ENCODE assay signal across 1 cellular context in genomic region chr6:48113130-48113529, GRCh38.
TF ChIP-seq lines count a peak whose summit lies in the region.

No MANE protein-coding gene starts in this region.

TF ChIP-seq in IMR-90, 13 proteins besides CTCF, POLR2A, EP300 and RAD21:
- no peak for TF ChIP-seq NFE2L2 (IDR thresholded peaks at IDR 0.05; ENCODE audit: low read depth, low read length)
- TF ChIP-seq SMC3 (IDR thresholded peaks at IDR 0.05; ENCODE audit: low read depth, low read length), result no peak
- no peak for TF ChIP-seq MAFK (IDR thresholded peaks at IDR 0.05; ENCODE audit: low read depth, low read length)
- no peak for TF ChIP-seq MXI1 (IDR thresholded peaks at IDR 0.05; ENCODE audit: borderline replicate concordance, low read depth, low read length)
- TF ChIP-seq MAZ (IDR thresholded peaks at IDR 0.05; ENCODE audit: borderline replicate concordance, low read depth, low read length), result no peak
- no peak for TF ChIP-seq RCOR1 (IDR thresholded peaks at IDR 0.05; ENCODE audit: insufficient replicate concordance, low read length)
- no peak for TF ChIP-seq BHLHE40 (IDR thresholded peaks at IDR 0.05; ENCODE audit: low read depth, low read length)
- no peak for TF ChIP-seq RFX5 (IDR thresholded peaks at IDR 0.05; ENCODE audit: low read depth, low read length)
- no peak for TF ChIP-seq FOS (IDR thresholded peaks at IDR 0.05; ENCODE audit: low read depth, low read length)
- no peak for TF ChIP-seq CHD1 (IDR thresholded peaks at IDR 0.05; ENCODE audit: low read depth, low read length)
- no peak for TF ChIP-seq ELK1 (IDR thresholded peaks at IDR 0.05; ENCODE audit: borderline replicate concordance, low read depth, low read length)
- no peak for TF ChIP-seq CEBPB (IDR thresholded peaks at IDR 0.05; ENCODE audit: low read depth, low read length)
- TF ChIP-seq, protein P1, sequence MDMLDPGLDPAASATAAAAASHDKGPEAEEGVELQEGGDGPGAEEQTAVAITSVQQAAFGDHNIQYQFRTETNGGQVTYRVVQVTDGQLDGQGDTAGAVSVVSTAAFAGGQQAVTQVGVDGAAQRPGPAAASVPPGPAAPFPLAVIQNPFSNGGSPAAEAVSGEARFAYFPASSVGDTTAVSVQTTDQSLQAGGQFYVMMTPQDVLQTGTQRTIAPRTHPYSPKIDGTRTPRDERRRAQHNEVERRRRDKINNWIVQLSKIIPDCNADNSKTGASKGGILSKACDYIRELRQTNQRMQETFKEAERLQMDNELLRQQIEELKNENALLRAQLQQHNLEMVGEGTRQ (IDR thresholded peaks at IDR 0.05; ENCODE audit: low read depth, low read length), result no peak
